1 cellular context compared by ENCODE assay signal in the genomic region with DNA sequence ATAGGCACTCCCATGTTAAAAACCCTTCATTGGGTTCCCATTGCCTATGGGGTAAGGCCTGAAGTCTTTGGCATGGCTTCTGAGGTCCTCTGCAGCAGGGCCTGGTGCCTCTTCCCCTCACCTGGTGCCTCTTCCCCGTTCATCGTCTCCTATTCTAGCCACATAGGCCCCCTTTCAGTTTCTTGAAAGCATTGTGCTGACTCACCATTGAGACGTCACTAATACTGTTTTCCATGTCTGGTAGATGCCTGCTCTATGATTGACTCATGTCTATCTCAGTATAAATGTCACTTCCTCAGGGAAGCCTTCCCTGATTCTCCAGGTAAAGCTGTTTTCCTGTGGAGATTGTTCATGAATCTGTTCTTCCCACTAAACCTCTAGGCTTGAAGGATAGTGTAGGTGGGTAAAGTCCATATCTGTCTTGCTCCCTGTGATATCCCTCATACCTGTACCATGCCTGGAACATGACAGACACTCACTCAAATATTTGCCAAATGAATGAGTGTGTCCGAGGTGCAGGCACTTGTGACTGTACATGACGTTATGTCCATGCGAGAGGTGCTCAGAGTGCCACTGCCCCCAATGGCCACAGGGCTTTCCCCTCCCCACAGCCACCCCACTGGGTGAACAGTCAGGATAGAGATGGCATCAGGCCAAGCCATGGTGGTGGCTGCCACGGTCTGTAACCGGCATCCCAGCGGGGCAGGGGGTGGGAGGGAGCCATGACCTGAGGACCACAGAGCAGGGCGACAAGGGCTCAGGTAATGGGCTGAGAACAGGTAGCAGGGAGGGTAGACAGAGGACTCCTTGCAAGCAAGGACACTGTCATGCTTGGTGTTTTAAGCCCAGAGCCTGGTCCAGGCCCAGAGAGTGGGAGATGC.
A peak's percentile ranks its signal among the peaks of the same experiment; 100 is the strongest.
TF ChIP-seq lines count a peak whose summit lies in the region.

No MANE protein-coding gene starts in this region.

TF ChIP-seq in K562, 482 proteins besides CTCF, POLR2A, EP300 and RAD21 (continued from another document):
- TF ChIP-seq, protein P1, sequence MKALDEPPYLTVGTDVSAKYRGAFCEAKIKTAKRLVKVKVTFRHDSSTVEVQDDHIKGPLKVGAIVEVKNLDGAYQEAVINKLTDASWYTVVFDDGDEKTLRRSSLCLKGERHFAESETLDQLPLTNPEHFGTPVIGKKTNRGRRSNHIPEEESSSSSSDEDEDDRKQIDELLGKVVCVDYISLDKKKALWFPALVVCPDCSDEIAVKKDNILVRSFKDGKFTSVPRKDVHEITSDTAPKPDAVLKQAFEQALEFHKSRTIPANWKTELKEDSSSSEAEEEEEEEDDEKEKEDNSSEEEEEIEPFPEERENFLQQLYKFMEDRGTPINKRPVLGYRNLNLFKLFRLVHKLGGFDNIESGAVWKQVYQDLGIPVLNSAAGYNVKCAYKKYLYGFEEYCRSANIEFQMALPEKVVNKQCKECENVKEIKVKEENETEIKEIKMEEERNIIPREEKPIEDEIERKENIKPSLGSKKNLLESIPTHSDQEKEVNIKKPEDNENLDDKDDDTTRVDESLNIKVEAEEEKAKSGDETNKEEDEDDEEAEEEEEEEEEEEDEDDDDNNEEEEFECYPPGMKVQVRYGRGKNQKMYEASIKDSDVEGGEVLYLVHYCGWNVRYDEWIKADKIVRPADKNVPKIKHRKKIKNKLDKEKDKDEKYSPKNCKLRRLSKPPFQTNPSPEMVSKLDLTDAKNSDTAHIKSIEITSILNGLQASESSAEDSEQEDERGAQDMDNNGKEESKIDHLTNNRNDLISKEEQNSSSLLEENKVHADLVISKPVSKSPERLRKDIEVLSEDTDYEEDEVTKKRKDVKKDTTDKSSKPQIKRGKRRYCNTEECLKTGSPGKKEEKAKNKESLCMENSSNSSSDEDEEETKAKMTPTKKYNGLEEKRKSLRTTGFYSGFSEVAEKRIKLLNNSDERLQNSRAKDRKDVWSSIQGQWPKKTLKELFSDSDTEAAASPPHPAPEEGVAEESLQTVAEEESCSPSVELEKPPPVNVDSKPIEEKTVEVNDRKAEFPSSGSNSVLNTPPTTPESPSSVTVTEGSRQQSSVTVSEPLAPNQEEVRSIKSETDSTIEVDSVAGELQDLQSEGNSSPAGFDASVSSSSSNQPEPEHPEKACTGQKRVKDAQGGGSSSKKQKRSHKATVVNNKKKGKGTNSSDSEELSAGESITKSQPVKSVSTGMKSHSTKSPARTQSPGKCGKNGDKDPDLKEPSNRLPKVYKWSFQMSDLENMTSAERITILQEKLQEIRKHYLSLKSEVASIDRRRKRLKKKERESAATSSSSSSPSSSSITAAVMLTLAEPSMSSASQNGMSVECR (CRISPR knock-in tag; IDR thresholded peaks at IDR 0.05): no peak
- TF ChIP-seq ZNF57 (CRISPR knock-in tag; IDR thresholded peaks at IDR 0.05) (no peak), ZNF316 (IDR thresholded peaks at IDR 0.05) (peak; percentile 60), DNMT1 (IDR thresholded peaks at IDR 0.05) (no peak), RBM34 (IDR thresholded peaks at IDR 0.05; ENCODE audit: borderline replicate concordance, insufficient read depth, low read length) (no peak), HDAC8 (tag; IDR thresholded peaks at IDR 0.05) (no peak), GABPB2 (CRISPR knock-in tag; conservative IDR thresholded peaks at IDR 0.05) (no peak), CBX2 (IDR thresholded peaks at IDR 0.05; ENCODE audit: insufficient read depth, low read length, poor library complexity, severe bottlenecking) (no peak), CREB1 (IDR thresholded peaks at IDR 0.05) (no peak), CREB1 (CRISPR knock-in tag; IDR thresholded peaks at IDR 0.05) (no peak), KDM2B (CRISPR knock-in tag; IDR thresholded peaks at IDR 0.05) (no peak)
- TF ChIP-seq, protein P2, sequence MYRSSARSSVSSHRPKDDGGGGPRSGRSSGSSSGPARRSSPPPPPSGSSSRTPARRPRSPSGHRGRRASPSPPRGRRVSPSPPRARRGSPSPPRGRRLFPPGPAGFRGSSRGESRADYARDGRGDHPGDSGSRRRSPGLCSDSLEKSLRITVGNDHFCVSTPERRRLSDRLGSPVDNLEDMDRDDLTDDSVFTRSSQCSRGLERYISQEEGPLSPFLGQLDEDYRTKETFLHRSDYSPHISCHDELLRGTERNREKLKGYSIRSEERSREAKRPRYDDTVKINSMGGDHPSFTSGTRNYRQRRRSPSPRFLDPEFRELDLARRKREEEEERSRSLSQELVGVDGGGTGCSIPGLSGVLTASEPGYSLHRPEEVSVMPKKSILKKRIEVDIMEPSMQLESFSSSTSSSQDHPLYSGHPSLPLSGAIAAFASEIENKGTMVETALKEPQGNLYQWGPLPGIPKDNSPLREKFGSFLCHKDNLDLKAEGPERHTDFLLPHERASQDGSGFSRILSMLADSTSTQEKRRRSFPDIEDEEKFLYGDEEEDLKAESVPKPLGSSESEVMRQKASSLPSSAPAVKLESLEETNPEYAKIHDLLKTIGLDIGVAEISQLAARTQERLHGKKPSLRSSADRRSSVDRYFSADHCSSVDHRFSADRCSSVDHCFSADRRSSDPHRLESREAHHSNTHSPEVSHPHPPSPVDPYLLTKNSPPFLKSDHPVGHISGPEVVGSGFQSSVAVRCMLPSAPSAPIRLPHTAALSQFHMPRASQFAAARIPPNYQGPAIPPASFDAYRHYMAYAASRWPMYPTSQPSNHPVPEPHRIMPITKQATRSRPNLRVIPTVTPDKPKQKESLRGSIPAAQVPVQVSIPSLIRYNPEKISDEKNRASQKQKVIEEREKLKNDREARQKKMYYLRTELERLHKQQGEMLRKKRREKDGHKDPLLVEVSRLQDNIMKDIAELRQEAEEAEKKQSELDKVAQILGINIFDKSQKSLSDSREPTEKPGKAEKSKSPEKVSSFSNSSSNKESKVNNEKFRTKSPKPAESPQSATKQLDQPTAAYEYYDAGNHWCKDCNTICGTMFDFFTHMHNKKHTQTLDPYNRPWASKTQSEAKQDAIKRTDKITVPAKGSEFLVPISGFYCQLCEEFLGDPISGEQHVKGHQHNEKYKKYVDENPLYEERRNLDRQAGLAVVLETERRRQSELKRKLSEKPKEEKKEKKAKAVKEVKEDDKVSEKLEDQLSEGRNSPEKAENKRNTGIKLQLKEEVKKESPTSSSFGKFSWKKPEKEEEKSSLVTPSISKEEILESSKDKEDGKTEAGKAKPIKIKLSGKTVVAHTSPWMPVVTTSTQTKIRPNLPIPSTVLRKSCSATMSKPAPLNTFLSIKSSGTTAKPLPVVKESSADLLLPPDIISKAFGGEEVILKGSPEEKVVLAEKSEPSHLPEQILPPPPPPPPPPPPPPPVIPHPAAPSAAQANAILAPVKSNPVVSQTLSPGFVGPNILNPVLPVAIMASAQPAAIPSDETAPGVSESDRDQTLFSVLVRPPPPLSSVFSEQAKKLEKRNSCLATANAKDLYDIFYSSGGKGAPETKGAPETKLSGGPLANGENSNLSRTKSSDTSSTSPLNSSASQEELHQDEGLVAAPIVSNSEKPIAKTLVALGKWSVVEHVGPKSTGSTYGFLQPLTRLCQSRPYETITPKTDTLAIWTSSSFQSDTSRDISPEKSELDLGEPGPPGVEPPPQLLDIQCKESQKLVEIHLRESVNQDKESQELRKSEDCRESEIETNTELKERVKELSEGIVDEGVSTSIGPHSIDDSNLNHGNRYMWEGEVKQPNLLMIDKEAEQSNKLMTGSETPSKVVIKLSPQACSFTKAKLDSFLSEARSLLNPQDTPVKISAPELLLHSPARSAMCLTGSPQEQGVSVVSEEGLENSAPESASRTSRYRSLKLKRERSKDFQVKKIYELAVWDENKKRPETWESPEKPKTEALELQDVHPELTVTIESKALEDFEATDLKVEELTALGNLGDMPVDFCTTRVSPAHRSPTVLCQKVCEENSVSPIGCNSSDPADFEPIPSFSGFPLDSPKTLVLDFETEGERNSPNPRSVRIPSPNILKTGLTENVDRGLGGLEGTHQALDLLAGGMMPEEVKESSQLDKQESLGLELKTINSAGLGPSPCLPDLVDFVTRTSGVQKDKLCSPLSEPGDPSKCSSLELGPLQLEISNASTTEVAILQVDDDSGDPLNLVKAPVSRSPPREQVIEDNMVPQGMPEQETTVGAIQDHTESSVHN (IDR thresholded peaks at IDR 0.05; ENCODE audit: borderline replicate concordance in 1 of 2, low read depth in 1 of 2): no peak
